Comparison of ENCODE assay signal across 10 cellular contexts in the genomic region with DNA sequence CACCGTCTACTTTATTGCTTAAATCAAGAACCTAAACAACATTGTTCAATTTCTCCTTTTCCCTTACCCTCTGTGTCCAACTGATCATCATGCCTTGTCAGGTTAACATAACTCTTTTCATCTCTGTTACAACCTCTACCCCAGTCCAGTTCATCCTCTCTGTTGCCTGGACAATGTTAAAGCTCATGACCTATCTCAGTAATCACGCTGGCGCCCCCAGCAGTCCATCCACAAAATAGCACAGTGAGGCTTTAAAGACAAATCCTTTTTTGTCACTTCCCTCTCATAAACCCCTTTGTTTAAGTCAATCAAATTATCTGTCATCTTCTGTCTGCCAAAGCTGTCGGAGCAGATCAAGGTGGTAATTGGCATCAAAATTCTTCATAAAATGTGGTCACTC.
DNase-seq lines count a peak whose midpoint lies in the region; ATAC-seq and TF ChIP-seq lines count a peak whose summit lies in the region.
"Had no signal": no experiment of that assay in that cellular context is flagged by ENCODE, and none has a peak within 500 bp of the region (broad histone marks: within the 10 kb centered on the region; RNA-seq: fewer than 3 reads in every experiment).

No MANE protein-coding gene starts in this region.

- H3K36me3 Mint-ChIP-seq in HFFc6 (ENCODE audit: low read depth), result peaks cover 12% of the 10 kb centered on the region; the same call in 1 of the 2 replicates
- H3K36me3 Mint-ChIP-seq in activated naive CD4-positive, alpha-beta T cell treated with anti-CD3 and anti-CD28 coated beads, Interleukin-2, amount 10 ng/mL, durations not matched to agents 7 days and 5 days, result peaks cover 13% of the 10 kb centered on the region

- ATAC-seq in DND-41 (ENCODE audit: insufficient read depth, low read depth), result no peak

- no peak overlapping the region for H2AFZ ChIP-seq in DND-41 (ENCODE audit: low read depth, low read length)

- H4K20me1 ChIP-seq in DND-41 (ENCODE audit: insufficient read depth, low read length), result no peaks in the 10 kb centered on the region

- DNase-seq in DND-41, result peak; percentile 34
- peak; percentile 46 for DNase-seq in HFFc6
- peak; percentile 31 for DNase-seq in RPMI8226
- peak; percentile 72 for DNase-seq in activated naive CD4-positive, alpha-beta T cell treated with anti-CD3 and anti-CD28 coated beads, Interleukin-2, amount 10 ng/mL, durations not matched to agents 7 days and 5 days
- peak; percentile 71 for DNase-seq in right atrium auricular region (ENCODE audit: low spot score)
- peak; percentile 35 to 57 for DNase-seq in stimulated activated CD4-positive, alpha-beta T cell treated with anti-CD3 and anti-CD28 coated beads, Interleukin-2, amount 100 ng/mL, for 48 hours
- no peak for DNase-seq in cortex of kidney (lab: John Stamatoyannopoulos, UW)
- no peak for DNase-seq in ureter (ENCODE audit: low spot score)

- H3K9me3 ChIP-seq in DND-41 (ENCODE audit: insufficient read depth, low read length, severe bottlenecking) (no peaks in the 10 kb centered on the region), right atrium auricular region (no peaks in the 10 kb centered on the region)
- H3K9me3 ChIP-seq: thoracic aorta had no signal

- H3K9ac ChIP-seq in DND-41 (ENCODE audit: low read depth, low read length), result no peak overlapping the region

- H3K4me3 ChIP-seq in DND-41 (ENCODE audit: low read depth in 1 of 2, low read length in 2 of 2), result no peak overlapping the region
- no peak overlapping the region for H3K4me3 ChIP-seq in right atrium auricular region
- H3K4me3 ChIP-seq: thoracic aorta had no signal

- CTCF ChIA-PET in activated naive CD4-positive, alpha-beta T cell treated with anti-CD3 and anti-CD28 coated beads, Interleukin-2, amount 10 ng/mL, durations not matched to agents 7 days and 5 days (lab: Charles Lee), result interaction anchor here (0.6 to 1.7 kb wide), 11 partner anchors 12 to 303 kb away, joined by 3 to 6 read pairs (median 3); no protein-coding TSS in a partner anchor

- no peak overlapping the region for H3K4me2 ChIP-seq in DND-41 (ENCODE audit: insufficient read depth, low read length)

- no peak overlapping the region for H3K4me3 Mint-ChIP-seq in HFFc6
- no peak overlapping the region for H3K4me3 Mint-ChIP-seq in activated naive CD4-positive, alpha-beta T cell treated with anti-CD3 and anti-CD28 coated beads, Interleukin-2, amount 10 ng/mL, durations not matched to agents 7 days and 5 days
- H3K4me3 Mint-ChIP-seq: T-helper 1 cell treated with Interleukin-12 subunit alpha and Interleukin-12 subunit beta and Interleukin-4 antibody, amounts not matched to agents 30 μg/mL and 1 μg/mL, for 36 hours had no signal

- TF ChIP-seq CTCF in DND-41 (IDR thresholded peaks at IDR 0.05; ENCODE audit: borderline replicate concordance, extremely low read depth, low read length, poor library complexity, severe bottlenecking), result peak; percentile 51
- peak; percentile 86 for TF ChIP-seq CTCF in HFFc6 (IDR thresholded peaks at IDR 0.05)
- peak in 1 of 2 donors; percentile 63 for TF ChIP-seq CTCF in right atrium auricular region (IDR thresholded peaks at IDR 0.05)

- peaks cover 5% of the 10 kb centered on the region; the same call in 1 of the 2 replicates for H3K4me1 Mint-ChIP-seq in HFFc6 (ENCODE audit: low read depth)
- no peaks in the 10 kb centered on the region for H3K4me1 Mint-ChIP-seq in activated naive CD4-positive, alpha-beta T cell treated with anti-CD3 and anti-CD28 coated beads, Interleukin-2, amount 10 ng/mL, durations not matched to agents 7 days and 5 days

- no peaks in the 10 kb centered on the region for H3K27me3 Mint-ChIP-seq in HFFc6 (ENCODE audit: insufficient read depth)
- H3K27me3 Mint-ChIP-seq in activated naive CD4-positive, alpha-beta T cell treated with anti-CD3 and anti-CD28 coated beads, Interleukin-2, amount 10 ng/mL, durations not matched to agents 7 days and 5 days, result no peaks in the 10 kb centered on the region

- H3K36me3 ChIP-seq in DND-41 (ENCODE audit: insufficient read depth, low read length) (no peaks in the 10 kb centered on the region; the same call in 1 of the 2 replicates), right atrium auricular region (peaks cover 9% of the 10 kb centered on the region)
- H3K36me3 ChIP-seq: thoracic aorta had no signal

- H3K79me2 ChIP-seq in DND-41 (ENCODE audit: insufficient read depth, low read length), result no peaks in the 10 kb centered on the region

- H3K27ac ChIP-seq in DND-41 (ENCODE audit: low read length) (no peak overlapping the region), right atrium auricular region (peak overlapping the region in 1 of 2 donors; percentile 4)
- H3K27ac ChIP-seq: thoracic aorta had no signal

- H3K4me1 ChIP-seq in DND-41 (ENCODE audit: insufficient read depth, low read length) (no peaks in the 10 kb centered on the region), right atrium auricular region (peaks cover 0 to 37% of the 10 kb centered on the region in 2 donors)

- H3K27ac Mint-ChIP-seq in HFFc6, result peak overlapping the region; percentile 3; the same call in 1 of the 2 replicates
- no peak overlapping the region for H3K27ac Mint-ChIP-seq in activated naive CD4-positive, alpha-beta T cell treated with anti-CD3 and anti-CD28 coated beads, Interleukin-2, amount 10 ng/mL, durations not matched to agents 7 days and 5 days
- H3K27ac Mint-ChIP-seq: T-helper 1 cell treated with Interleukin-12 subunit alpha and Interleukin-12 subunit beta and Interleukin-4 antibody, amounts not matched to agents 30 μg/mL and 1 μg/mL, for 36 hours had no signal

- H3K27me3 ChIP-seq in DND-41 (ENCODE audit: insufficient read depth, low read length, poor library complexity) (no peaks in the 10 kb centered on the region), right atrium auricular region (no peaks in the 10 kb centered on the region)

- no peaks in the 10 kb centered on the region for H3K9me3 Mint-ChIP-seq in HFFc6
- H3K9me3 Mint-ChIP-seq in activated naive CD4-positive, alpha-beta T cell treated with anti-CD3 and anti-CD28 coated beads, Interleukin-2, amount 10 ng/mL, durations not matched to agents 7 days and 5 days, result no peaks in the 10 kb centered on the region
- H3K9me3 Mint-ChIP-seq: T-helper 1 cell treated with Interleukin-12 subunit alpha and Interleukin-12 subunit beta and Interleukin-4 antibody, amounts not matched to agents 30 μg/mL and 1 μg/mL, for 36 hours had no signal

Comparison
In these comparisons a context has a peak if more than half of its experiments do, and no peak if none do; other contexts are left out.
1. DNase-seq: peak in DND-41 (single experiment), HFFc6 (single experiment), RPMI8226 (single experiment), activated naive CD4-positive, alpha-beta T cell treated with anti-CD3 and anti-CD28 coated beads, Interleukin-2, amount 10 ng/mL, durations not matched to agents 7 days and 5 days (single experiment), right atrium auricular region (single experiment) and stimulated activated CD4-positive, alpha-beta T cell treated with anti-CD3 and anti-CD28 coated beads, Interleukin-2, amount 100 ng/mL, for 48 hours (2 of 2); none in cortex of kidney (single experiment) and ureter (single experiment).